Comparison of ENCODE assay signal across 2 cellular contexts in the genomic region with DNA sequence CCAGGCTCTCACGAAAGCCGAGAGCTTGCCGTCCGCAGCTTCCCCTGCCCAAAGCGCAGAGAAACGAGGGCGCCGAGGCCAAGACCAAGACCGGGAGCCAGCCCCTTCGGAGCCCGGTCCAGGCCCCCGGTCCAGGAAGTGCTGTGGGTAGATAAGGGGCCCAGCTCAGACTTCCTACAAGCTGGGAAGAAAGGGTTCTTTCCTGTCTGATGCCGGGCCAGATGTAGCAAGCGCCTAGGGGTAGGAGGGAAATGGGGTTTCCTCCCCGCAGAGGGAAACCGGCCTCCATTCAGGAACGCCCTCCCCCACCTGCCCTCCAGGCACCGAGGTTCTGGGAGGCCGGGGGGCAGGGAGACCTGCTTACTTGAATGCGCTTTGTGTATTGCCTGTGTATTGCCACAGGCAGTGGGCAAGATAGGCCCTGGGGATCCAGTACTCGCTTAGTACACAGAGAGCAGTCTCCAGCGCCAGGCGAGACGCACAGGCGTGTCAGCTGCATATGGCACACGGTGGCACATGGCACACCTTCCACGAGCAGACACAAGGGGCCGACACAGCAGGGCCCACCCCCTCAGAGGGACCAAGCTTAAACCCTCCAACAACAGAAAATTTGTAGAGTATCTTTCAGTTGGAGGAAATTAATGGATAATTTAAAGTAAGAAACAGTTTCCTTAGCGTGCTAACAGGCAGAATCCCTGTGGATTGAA.
A peak's percentile ranks its signal among the peaks of the same experiment; 100 is the strongest.
TF ChIP-seq lines count a peak whose summit lies in the region.

No MANE protein-coding gene starts in this region.

TF ChIP-seq in IMR-90, 13 proteins besides CTCF, POLR2A, EP300 and RAD21:
- TF ChIP-seq RFX5 (IDR thresholded peaks at IDR 0.05; ENCODE audit: low read depth, low read length), result no peak
- TF ChIP-seq CHD1 (IDR thresholded peaks at IDR 0.05; ENCODE audit: low read depth, low read length), result no peak
- no peak for TF ChIP-seq CEBPB (IDR thresholded peaks at IDR 0.05; ENCODE audit: low read depth, low read length)
- TF ChIP-seq NFE2L2 (IDR thresholded peaks at IDR 0.05; ENCODE audit: low read depth, low read length), result no peak
- no peak for TF ChIP-seq RCOR1 (IDR thresholded peaks at IDR 0.05; ENCODE audit: insufficient replicate concordance, low read length)
- TF ChIP-seq BHLHE40 (IDR thresholded peaks at IDR 0.05; ENCODE audit: low read depth, low read length), result no peak
- no peak for TF ChIP-seq MXI1 (IDR thresholded peaks at IDR 0.05; ENCODE audit: borderline replicate concordance, low read depth, low read length)
- no peak for TF ChIP-seq FOS (IDR thresholded peaks at IDR 0.05; ENCODE audit: low read depth, low read length)
- TF ChIP-seq SMC3 (IDR thresholded peaks at IDR 0.05; ENCODE audit: low read depth, low read length), result no peak
- no peak for TF ChIP-seq MAZ (IDR thresholded peaks at IDR 0.05; ENCODE audit: borderline replicate concordance, low read depth, low read length)
- TF ChIP-seq, protein P1, sequence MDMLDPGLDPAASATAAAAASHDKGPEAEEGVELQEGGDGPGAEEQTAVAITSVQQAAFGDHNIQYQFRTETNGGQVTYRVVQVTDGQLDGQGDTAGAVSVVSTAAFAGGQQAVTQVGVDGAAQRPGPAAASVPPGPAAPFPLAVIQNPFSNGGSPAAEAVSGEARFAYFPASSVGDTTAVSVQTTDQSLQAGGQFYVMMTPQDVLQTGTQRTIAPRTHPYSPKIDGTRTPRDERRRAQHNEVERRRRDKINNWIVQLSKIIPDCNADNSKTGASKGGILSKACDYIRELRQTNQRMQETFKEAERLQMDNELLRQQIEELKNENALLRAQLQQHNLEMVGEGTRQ (IDR thresholded peaks at IDR 0.05; ENCODE audit: low read depth, low read length), result no peak
- TF ChIP-seq, protein P2, sequence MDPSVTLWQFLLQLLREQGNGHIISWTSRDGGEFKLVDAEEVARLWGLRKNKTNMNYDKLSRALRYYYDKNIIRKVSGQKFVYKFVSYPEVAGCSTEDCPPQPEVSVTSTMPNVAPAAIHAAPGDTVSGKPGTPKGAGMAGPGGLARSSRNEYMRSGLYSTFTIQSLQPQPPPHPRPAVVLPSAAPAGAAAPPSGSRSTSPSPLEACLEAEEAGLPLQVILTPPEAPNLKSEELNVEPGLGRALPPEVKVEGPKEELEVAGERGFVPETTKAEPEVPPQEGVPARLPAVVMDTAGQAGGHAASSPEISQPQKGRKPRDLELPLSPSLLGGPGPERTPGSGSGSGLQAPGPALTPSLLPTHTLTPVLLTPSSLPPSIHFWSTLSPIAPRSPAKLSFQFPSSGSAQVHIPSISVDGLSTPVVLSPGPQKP (IDR thresholded peaks at IDR 0.05; ENCODE audit: borderline replicate concordance, low read depth, low read length), result no peak
- no peak for TF ChIP-seq MAFK (IDR thresholded peaks at IDR 0.05; ENCODE audit: low read depth, low read length)

TF ChIP-seq in liver, 16 proteins besides CTCF, POLR2A, EP300 and RAD21:
- TF ChIP-seq FOXA1 (IDR thresholded peaks at IDR 0.05), result no peak
- TF ChIP-seq SP1 (IDR thresholded peaks at IDR 0.05), result peak; percentile 11
- peak; percentile 23 for TF ChIP-seq NR2F2 (IDR thresholded peaks at IDR 0.05)
- TF ChIP-seq ATF3 (IDR thresholded peaks at IDR 0.05), result no peak
